In genomic region chr2:233354500-233354924, GRCh38 we compare ENCODE assay signal across 8 cellular contexts. TPM values are rescaled to one million over a fixed set of nuclear protein-coding genes. Genes with fewer than 3 reads are reported as not detected.
A peak's percentile ranks its signal among the peaks of the same experiment; 100 is the strongest.
DNase-seq lines count a peak whose midpoint lies in the region; TF ChIP-seq lines count a peak whose summit lies in the region.

No MANE protein-coding gene starts in this region.

- no peaks in the 10 kb centered on the region for H3K36me3 ChIP-seq in vagina

- H3K4me3 Mint-ChIP-seq in H9, result peak overlapping the region in 1 of 2 experiments; percentile 43; a peak in 2 of 5 replicates

- no peak for DNase-seq in H9
- DNase-seq in RWPE1 (ENCODE audit: low spot score), result no peak
- DNase-seq in vagina (ENCODE audit: extremely low spot score in 2 of 2), result no peak
- no peak for DNase-seq in amniotic stem cell (lab: John Stamatoyannopoulos, UW)
- DNase-seq in occipital lobe (lab: John Stamatoyannopoulos, UW), result no peak
- DNase-seq in stimulated activated CD4-positive, alpha-beta T cell treated with anti-CD3 and anti-CD28 coated beads, Interleukin-4, amount 100 ng/mL, for 1 hour, result no peak

- H3K27ac ChIP-seq in H9 (ENCODE audit: insufficient read length, low read depth, low read length) (no peak overlapping the region), RWPE1 (peak overlapping the region; percentile 77), vagina (no peak overlapping the region)

- H3K27me3 ChIP-seq in H9 (ENCODE audit: insufficient read depth, low read length) (peaks cover 5% of the 10 kb centered on the region; the same call in 1 of the 2 replicates), vagina (no peaks in the 10 kb centered on the region)

- no peak overlapping the region for H4K91ac ChIP-seq in H9 (ENCODE audit: insufficient read length, low read depth, low read length)

- no peak overlapping the region for H3K4ac ChIP-seq in H9 (ENCODE audit: low read depth, low read length)

- no peak overlapping the region for H3K23ac ChIP-seq in H9 (ENCODE audit: insufficient read length, low read depth, low read length)

- no peak overlapping the region for H3T11ph ChIP-seq in H9 (ENCODE audit: low read length)

- POLR2A ChIA-PET in RWPE1 (lab: Yijun Ruan, JAX; ENCODE audit: low non-redundant PET), result no interaction called here

- no peak overlapping the region for H2BK5ac ChIP-seq in H9 (ENCODE audit: insufficient read length, low read length)

- H3K79me1 ChIP-seq in H9 (ENCODE audit: insufficient read depth, low read depth, low read length, poor library complexity, severe bottlenecking), result no peaks in the 10 kb centered on the region

- H3K4me1 ChIP-seq in H9 (ENCODE audit: insufficient read depth, low read length) (no peaks in the 10 kb centered on the region), vagina (peaks cover 32% of the 10 kb centered on the region)

- H2AK5ac ChIP-seq in H9 (ENCODE audit: insufficient read length, low read length), result no peak overlapping the region

- intact Hi-C loops in vagina (cut with DNase I), result loop anchor here (2.0 kb wide), 1 partner anchor 88 kb away; no protein-coding TSS in a partner anchor

- H3K4me3 ChIP-seq in GM12875 (ENCODE audit: low read depth, low read length) (peak overlapping the region; percentile 79), iPS-18c (ENCODE audit: insufficient read depth, low read depth, low read length) (peak overlapping the region; percentile 66), vagina (peak overlapping the region; percentile 61 to 75)

- H2AFZ ChIP-seq in H9 (ENCODE audit: low read length), result no peak overlapping the region

- no peaks in the 10 kb centered on the region; the same call in 1 of the 2 replicates for H3K79me2 ChIP-seq in H9 (ENCODE audit: insufficient read depth, low read length)

- H2BK15ac ChIP-seq in H9 (ENCODE audit: low read depth, low read length), result no peak overlapping the region

- H3K9me3 Mint-ChIP-seq in H9, result peaks cover 3% of the 10 kb centered on the region in 2 experiments; a peak in 1 of 5 replicates

- no peak overlapping the region for H4K5ac ChIP-seq in H9 (ENCODE audit: insufficient read length, low read depth, low read length)

- no peak overlapping the region for H4K8ac ChIP-seq in H9 (replicated peaks; ENCODE audit: insufficient read length, low read depth, low read length)

- CTCF ChIA-PET in RWPE1 (lab: Yijun Ruan, JAX), result interaction anchor here (0.5 to 2.3 kb wide), 5 partner anchors 15 to 154 kb away, joined by 3 to 13 read pairs (median 4); no protein-coding TSS in a partner anchor

- H2BK120ac ChIP-seq in H9 (ENCODE audit: low read depth, low read length, poor library complexity, severe bottlenecking), result no peak overlapping the region

- peak overlapping the region; percentile 43 for H3K9ac ChIP-seq in H9 (ENCODE audit: extremely low read depth, insufficient read length, low read length)

- H3K27ac Mint-ChIP-seq in H9, result no peak overlapping the region

- H3K14ac ChIP-seq in H9 (ENCODE audit: insufficient read depth, low read length), result peak overlapping the region; percentile 73; the same call in 1 of the 2 replicates

- H2BK20ac ChIP-seq in H9 (ENCODE audit: low read depth, low read length, poor library complexity, severe bottlenecking), result no peak overlapping the region

- no peaks in the 10 kb centered on the region for H3K9me3 ChIP-seq in H9 (ENCODE audit: control insufficient read depth, low read depth, low read length)
- no peaks in the 10 kb centered on the region for H3K9me3 ChIP-seq in iPS-18c (ENCODE audit: control insufficient read depth, insufficient read depth, low read length)
- no peaks in the 10 kb centered on the region for H3K9me3 ChIP-seq in vagina

- peak overlapping the region; percentile 94 for H3K4me2 ChIP-seq in H9 (ENCODE audit: insufficient read depth, insufficient read length, low read length)

- H3K56ac ChIP-seq in H9 (ENCODE audit: insufficient read length, low read depth, low read length), result no peak overlapping the region

- peaks cover 3 to 10% (median 5%) of the 10 kb centered on the region in 3 experiments; a peak in 5 of 7 replicates for H3K36me3 Mint-ChIP-seq in H9 (ENCODE audit: insufficient read depth in 1 of 3, low read depth in 3 of 3)

- no CpG with 5 or more reads among the region's 77 CpGs for WGBS in H9 (ENCODE audit: extremely low coverage, insufficient read length, low lambda C conversion rate)

- H3K18ac ChIP-seq in H9 (ENCODE audit: insufficient read length, low read depth, low read length), result no peak overlapping the region

- no peak overlapping the region for H2BK12ac ChIP-seq in H9 (ENCODE audit: insufficient read length, low read depth, low read length)

- peaks cover 61% of the 10 kb centered on the region for H3K27me3 Mint-ChIP-seq in H9 (ENCODE audit: low read depth)

- no peak for TF ChIP-seq CTCF in GM12875 (IDR thresholded peaks at IDR 0.05; ENCODE audit: borderline replicate concordance, insufficient read depth, low read depth, low read length)
- TF ChIP-seq CTCF in H9 (conservative IDR thresholded peaks at IDR 0.05), result no peak; the same call in 2 of the 3 replicates
- TF ChIP-seq CTCF in RWPE1 (conservative IDR thresholded peaks at IDR 0.05; ENCODE audit: low read depth), result 0 out of 2 replicates have a peak, but pooled peaks have one; percentile 12
- TF ChIP-seq CTCF in vagina (IDR thresholded peaks at IDR 0.05), result no peak

- peaks cover 13% of the 10 kb centered on the region for H3K23me2 ChIP-seq in H9 (ENCODE audit: insufficient read length, low read depth, low read length, poor library complexity, severe bottlenecking)

- TF ChIP-seq POLR2A in vagina (IDR thresholded peaks at IDR 0.05), result no peak

- peaks cover 15 to 17% of the 10 kb centered on the region in 2 experiments for H3K4me1 Mint-ChIP-seq in H9

- H4K20me1 ChIP-seq in H9 (ENCODE audit: control insufficient read depth, insufficient read depth, insufficient read length), result no peaks in the 10 kb centered on the region

RNA-seq across cellular contexts. Expression of gene DGKD, which starts 0.2 kb away (rescaled TPM):
- total RNA-seq in H9 (2021) (18.1 and 20.7 TPM in 2 replicates), vagina (13.3 TPM), occipital lobe (33.1 TPM)

RNA-seq across cellular contexts. Expression of gene SAG, which starts 46.9 kb away (rescaled TPM):
- not detected in 2 replicates for total RNA-seq in H9 (2021)
- total RNA-seq in vagina, result not detected
- total RNA-seq in occipital lobe, result not detected
